Comparison of ENCODE assay signal across 11 cellular contexts in the genomic region with DNA sequence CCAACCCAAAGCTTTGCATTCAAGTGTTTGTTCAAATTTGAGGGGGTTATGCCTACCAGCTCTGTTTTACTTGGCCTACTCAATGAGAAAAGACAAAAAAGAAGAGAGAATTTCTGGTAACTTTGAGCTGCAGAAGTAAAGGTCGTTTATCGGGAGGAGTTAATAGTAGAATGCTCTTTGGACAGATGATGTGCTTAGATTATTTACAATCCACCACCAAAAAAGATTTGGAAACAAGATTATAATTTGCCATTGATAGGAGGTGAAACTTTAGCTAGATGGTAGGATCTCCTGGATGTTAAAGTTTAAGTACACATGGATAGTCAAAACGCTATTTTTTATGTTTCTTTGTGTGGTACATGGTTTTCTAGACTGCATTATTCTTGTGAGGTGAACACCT.
"Had no signal": no experiment of that assay in that cellular context is flagged by ENCODE, and none has a peak within 500 bp of the region (broad histone marks: within the 10 kb centered on the region; RNA-seq: fewer than 3 reads in every experiment).

No MANE protein-coding gene starts in this region.

- DNase-seq: GM23248, GOT3, H7, H9, HCEC 1CT, HFFc6 had no signal

- H3K4me2 ChIP-seq: GM23338 had no signal

- H2AFZ ChIP-seq: GM23248, GM23338 had no signal

- H3K9ac ChIP-seq: GM23248 had no signal

- H3K9me3 ChIP-seq: HAP-1 had no signal

- H3K4me3 Mint-ChIP-seq: GM23338, H9, HFFc6 had no signal

- H3K27ac Mint-ChIP-seq: GM23338, H9, HFFc6 had no signal

- H3K9me3 Mint-ChIP-seq: GM23338, H9 had no signal

- H3K36me3 ChIP-seq: HAP-1 had no signal

- H3K27ac ChIP-seq: GM23248 had no signal

- H3K4me1 ChIP-seq: HAP-1 had no signal

- ATAC-seq: GM23338, HCT116 had no signal

- FAIRE-seq: H1, H54 had no signal

- H3K4me3 ChIP-seq: GM23248, GM23338, HAP-1 had no signal
